Comparison of ENCODE assay signal across 13 cellular contexts in the genomic region with DNA sequence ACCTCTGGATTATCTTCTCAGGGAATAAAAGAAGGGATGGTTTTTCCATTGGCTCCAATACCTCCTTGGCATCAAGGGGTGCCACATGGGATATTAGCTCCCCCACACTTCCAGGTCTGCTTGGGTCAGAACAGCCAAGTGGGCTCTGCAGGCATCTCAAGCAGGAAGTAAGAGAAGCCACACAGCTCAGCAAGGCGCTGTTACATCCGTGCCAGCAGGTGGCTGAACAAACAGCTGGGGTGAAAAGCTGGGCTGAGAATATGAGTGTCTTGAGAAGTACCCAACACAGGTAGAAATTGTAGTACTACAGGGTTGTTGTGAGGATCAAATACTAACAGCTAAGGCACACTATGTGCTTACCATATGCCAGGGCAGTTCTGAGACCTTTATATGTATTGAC.
"Had no signal": no experiment of that assay in that cellular context is flagged by ENCODE, and none has a peak within 500 bp of the region (broad histone marks: within the 10 kb centered on the region; RNA-seq: fewer than 3 reads in every experiment).

No MANE protein-coding gene starts in this region.

- H3K36me3 ChIP-seq: cardiac muscle cell, right lobe of liver, uterus had no signal

- ATAC-seq: heart left ventricle; psoas muscle; right lobe of liver; stimulated activated effector memory CD8-positive, alpha-beta T cell treated with anti-CD3 and anti-CD28 coated beads, Interleukin-12 subunit alpha, Interleukin-12 subunit beta, amount 100 ng/mL, for 72 hours had no signal

- DNase-seq: activated CD4-positive, alpha-beta T cell treated with anti-CD3 and anti-CD28 coated beads for 4 hours; activated naive CD4-positive, alpha-beta T cell; effector CD8-positive, alpha-beta T cell; heart left ventricle; kidney; left ventricle myocardium inferior; psoas muscle; right lobe of liver; thyroid gland; uterus; WERI-Rb-1 had no signal

- H3K27ac ChIP-seq: cardiac muscle cell, heart left ventricle, left ventricle myocardium inferior, psoas muscle, right lobe of liver, thyroid gland, uterus, WERI-Rb-1 had no signal

- H3K4me1 ChIP-seq: psoas muscle, right lobe of liver, thyroid gland, uterus had no signal

- H3K27me3 ChIP-seq: cardiac muscle cell, heart left ventricle, right lobe of liver, thyroid gland, uterus had no signal

- H3K4me3 ChIP-seq: cardiac muscle cell, heart left ventricle, left ventricle myocardium inferior, psoas muscle, right lobe of liver, thyroid gland, uterus had no signal

- H3K9me3 ChIP-seq: left ventricle myocardium inferior, psoas muscle, right lobe of liver, thyroid gland, uterus had no signal
